Comparison of ENCODE assay signal across 1 cellular context in the genomic region with DNA sequence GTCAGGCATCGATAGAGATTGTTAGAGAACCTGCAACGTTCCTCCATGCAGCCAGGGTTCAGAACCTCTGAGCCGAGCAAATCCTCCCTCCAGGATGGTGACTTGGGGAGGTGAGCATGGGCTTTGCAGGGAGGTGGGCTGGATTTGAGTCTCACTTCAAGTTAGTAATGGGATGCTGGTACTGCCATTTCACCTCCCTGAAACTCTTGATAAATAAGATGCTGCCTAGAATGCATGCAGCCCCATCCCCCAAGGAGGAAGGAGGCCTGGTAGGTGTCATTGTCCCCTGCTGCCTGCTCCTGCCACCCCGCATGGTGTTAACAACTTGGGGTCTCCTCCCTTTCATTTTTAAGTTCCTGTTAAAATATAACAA.
TF ChIP-seq lines count a peak whose summit lies in the region.

No MANE protein-coding gene starts in this region.

TF ChIP-seq in IMR-90, 13 proteins besides CTCF, POLR2A, EP300 and RAD21:
- TF ChIP-seq SMC3 (IDR thresholded peaks at IDR 0.05; ENCODE audit: low read depth, low read length) (no peak), MXI1 (IDR thresholded peaks at IDR 0.05; ENCODE audit: borderline replicate concordance, low read depth, low read length) (no peak), CEBPB (IDR thresholded peaks at IDR 0.05; ENCODE audit: low read depth, low read length) (no peak)
TF ChIP-seq in IMR-90: peak in this region for 0.
